Comparison of ENCODE assay signal across 8 cellular contexts in genomic region chr12:52010152-52010622, GRCh38. TPM values are rescaled to one million over a fixed set of nuclear protein-coding genes. Genes with fewer than 3 reads are reported as not detected.
DNase-seq lines count a peak whose midpoint lies in the region; ATAC-seq and TF ChIP-seq lines count a peak whose summit lies in the region.

No MANE protein-coding gene starts in this region.

- no peaks in the 10 kb centered on the region for H3K9me3 Mint-ChIP-seq in T-cell
- H3K9me3 Mint-ChIP-seq in activated naive CD4-positive, alpha-beta T cell treated with anti-CD3 and anti-CD28 coated beads, Interleukin-2, amount 10 ng/mL, durations not matched to agents 7 days and 5 days = no peaks in the 10 kb centered on the region

- peak overlapping the region; percentile 90 for H3K27ac ChIP-seq in temporal lobe (ENCODE audit: low read depth, low read length)

- peak overlapping the region in 1 of 2 donors; percentile 39 for H3K27ac Mint-ChIP-seq in T-cell
- no peak overlapping the region for H3K27ac Mint-ChIP-seq in activated naive CD4-positive, alpha-beta T cell treated with anti-CD3 and anti-CD28 coated beads, Interleukin-2, amount 10 ng/mL, durations not matched to agents 7 days and 5 days

- H3K36me3 Mint-ChIP-seq in T-cell = peaks cover 23% of the 10 kb centered on the region
- peaks cover 6% of the 10 kb centered on the region for H3K36me3 Mint-ChIP-seq in activated naive CD4-positive, alpha-beta T cell treated with anti-CD3 and anti-CD28 coated beads, Interleukin-2, amount 10 ng/mL, durations not matched to agents 7 days and 5 days

- H3K27me3 Mint-ChIP-seq in T-cell = no peaks in the 10 kb centered on the region
- H3K27me3 Mint-ChIP-seq in activated naive CD4-positive, alpha-beta T cell treated with anti-CD3 and anti-CD28 coated beads, Interleukin-2, amount 10 ng/mL, durations not matched to agents 7 days and 5 days = peaks cover 41% of the 10 kb centered on the region

- POLR2A ChIA-PET in T-cell (lab: Charles Lee) = interaction anchor here (0.6 to 1.0 kb wide), 5 partner anchors 9 to 34 kb away, joined by 3 to 8 read pairs (median 5); no protein-coding TSS in a partner anchor

- peaks cover 16 to 29% (median 26%) of the 10 kb centered on the region in 3 donors for H3K4me1 Mint-ChIP-seq in T-cell
- H3K4me1 Mint-ChIP-seq in activated naive CD4-positive, alpha-beta T cell treated with anti-CD3 and anti-CD28 coated beads, Interleukin-2, amount 10 ng/mL, durations not matched to agents 7 days and 5 days = peaks cover 26% of the 10 kb centered on the region

- 41 to 47% methylated on average over 11 of the region's 11 CpGs for WGBS in lower leg skin, 2 donors

- DNase-seq in KBM-7 = peak; percentile 37
- DNase-seq in dermis blood vessel endothelial cell = peak; percentile 97
- DNase-seq in lower leg skin (ENCODE audit: low spot score in 2 of 2) = peak; percentile 75 to 95
- no peak for DNase-seq in activated naive CD4-positive, alpha-beta T cell treated with anti-CD3 and anti-CD28 coated beads, Interleukin-2, amount 50 U/mL, for 16 hours
- no peak for DNase-seq in T-cell
- DNase-seq in activated naive CD4-positive, alpha-beta T cell treated with anti-CD3 and anti-CD28 coated beads, Interleukin-2, amount 10 ng/mL, durations not matched to agents 7 days and 5 days = no peak

- CTCF ChIA-PET in T-cell (lab: Charles Lee) = interaction anchor here (0.8 to 1.3 kb wide), 3 partner anchors 11 to 18 kb away, joined by 3 to 4 read pairs (median 4); no protein-coding TSS in a partner anchor
- CTCF ChIA-PET in activated naive CD4-positive, alpha-beta T cell treated with anti-CD3 and anti-CD28 coated beads, Interleukin-2, amount 10 ng/mL, durations not matched to agents 7 days and 5 days (lab: Charles Lee) = interaction anchor here (1.0 to 11.6 kb wide), 2 partner anchors 10 to 15 kb away, joined by 4 to 196 read pairs; no protein-coding TSS in a partner anchor

- intact Hi-C loops in lower leg skin (cut with DNase I; ENCODE audit: low total_unique reads) = no loop called here

- TF ChIP-seq POLR2A in lower leg skin (IDR thresholded peaks at IDR 0.05) = no peak

- no peak overlapping the region for H3K4me3 ChIP-seq in lower leg skin (ENCODE audit: low read depth, poor library complexity, severe bottlenecking)

- no peak overlapping the region for H3K4me3 Mint-ChIP-seq in T-cell
- H3K4me3 Mint-ChIP-seq in activated naive CD4-positive, alpha-beta T cell treated with anti-CD3 and anti-CD28 coated beads, Interleukin-2, amount 10 ng/mL, durations not matched to agents 7 days and 5 days = no peak overlapping the region

- no peak for TF ChIP-seq CTCF in lower leg skin (IDR thresholded peaks at IDR 0.05)

- no peak for ATAC-seq in T-cell (replicated peaks in 1 of 4)
- no peak for ATAC-seq in HG03378 (IDR thresholded peaks at IDR 0.05; ENCODE audit: unreplicated experiment)

- in situ Hi-C loops in KBM-7 (cut with MboI; ENCODE audit: low pct_unique_long_range_greater_than_20kb, low sequenced_read_pairs) = no loop called here

RNA-seq across cellular contexts. Expression of gene TAMALIN, which starts 3.4 kb away (rescaled TPM):
- total RNA-seq in dermis blood vessel endothelial cell (35.0 and 49.2 TPM in 2 replicates), lower leg skin (10 to 100 TPM; 14.6 to 34.2 (median 25.9) TPM), temporal lobe (1.5 TPM), T-cell (100 to 1,000 TPM in 2 of 5 donors, 10 to 100 TPM in 3; 31.7 to 480 (median 38.4) TPM)

RNA-seq across cellular contexts. Expression of gene NR4A1, which starts 41.1 kb away (rescaled TPM):
- total RNA-seq in dermis blood vessel endothelial cell (0.70 and 3.1 TPM in 2 replicates), lower leg skin (100 to 1,000 TPM in 2 of 4 donors, 10 to 100 TPM in 2; 28.7 to 121 (median 105) TPM), temporal lobe (10.1 TPM), T-cell (100 to 1,000 TPM in 1 of 5 donors, 10 to 100 TPM in 1, 1 to 10 TPM in 3; 5.9 to 103 (median 7.3) TPM)

RNA-seq across cellular contexts. Expression of gene ACVR1B, which starts 58.7 kb away (rescaled TPM):
- 9.9 and 17.4 TPM in 2 replicates for total RNA-seq in dermis blood vessel endothelial cell
- 10 to 100 TPM; 67.4 to 87.0 (median 80.5) TPM for total RNA-seq in lower leg skin
- 43.3 TPM for total RNA-seq in temporal lobe
- 10 to 100 TPM in 4 of 5 donors, 1 to 10 TPM in 1; 9.0 to 12.6 (median 11.8) TPM for total RNA-seq in T-cell

RNA-seq across cellular contexts. Expression of gene ATG101, which starts 59.6 kb away (rescaled TPM):
- 55.1 and 79.6 TPM in 2 replicates for total RNA-seq in dermis blood vessel endothelial cell
- 10 to 100 TPM; 42.6 to 71.6 (median 55.2) TPM for total RNA-seq in lower leg skin
- total RNA-seq in temporal lobe = 15.0 TPM
- total RNA-seq in T-cell = 10 to 100 TPM; 24.8 to 30.3 (median 25.9) TPM

Comparison
In these comparisons a context has a peak if more than half of its experiments do, and no peak if none do; other contexts are left out.
1. DNase-seq: peak in KBM-7 (single experiment), dermis blood vessel endothelial cell (single experiment) and lower leg skin (2 of 2); none in activated naive CD4-positive, alpha-beta T cell treated with anti-CD3 and anti-CD28 coated beads, Interleukin-2, amount 50 U/mL, for 16 hours (single experiment), T-cell (0 of 34) and activated naive CD4-positive, alpha-beta T cell treated with anti-CD3 and anti-CD28 coated beads, Interleukin-2, amount 10 ng/mL, durations not matched to agents 7 days and 5 days (single experiment).